ENCODE assay signal across 12 cellular contexts in genomic region chr9:133737071-133737773, GRCh38. TPM values are rescaled to one million over a fixed set of nuclear protein-coding genes. Genes with fewer than 3 reads are reported as not detected.
DNase-seq lines count a peak whose midpoint lies in the region; ATAC-seq and TF ChIP-seq lines count a peak whose summit lies in the region.
"Had no signal": no experiment of that assay in that cellular context is flagged by ENCODE, and none has a peak within 500 bp of the region (broad histone marks: within the 10 kb centered on the region; RNA-seq: fewer than 3 reads in every experiment).

No MANE protein-coding gene starts in this region.

- H3K36me3 Mint-ChIP-seq in brain (no peaks in the 10 kb centered on the region), naive B cell (no peaks in the 10 kb centered on the region)
- H3K36me3 Mint-ChIP-seq in CD8-positive, alpha-beta memory T cell: no peaks in the 10 kb centered on the region
- H3K36me3 Mint-ChIP-seq: CD8-positive, alpha-beta T cell had no signal

- no peaks in the 10 kb centered on the region for H4K20me1 ChIP-seq in MM.1S (ENCODE audit: insufficient read depth, low read length)

- H3K27me3 Mint-ChIP-seq in brain: peaks cover 11% of the 10 kb centered on the region
- H3K27me3 Mint-ChIP-seq in naive B cell: peaks cover 0 to 29% (median 10%) of the 10 kb centered on the region in 3 donors
- peaks cover 0 to 2% of the 10 kb centered on the region in 2 donors for H3K27me3 Mint-ChIP-seq in CD8-positive, alpha-beta memory T cell

- POLR2A ChIA-PET in CD8-positive, alpha-beta memory T cell (lab: Charles Lee): no interaction called here

- H3K4me3 Mint-ChIP-seq in brain: peak overlapping the region in 3 of 5 experiments; percentile 42 to 74 (median 74)
- H3K4me3 Mint-ChIP-seq in naive B cell: peak overlapping the region in 5 of 8 donors; percentile 6 to 76 (median 64)
- H3K4me3 Mint-ChIP-seq in CD8-positive, alpha-beta memory T cell: peak overlapping the region in 3 of 7 donors; percentile 23 to 58 (median 41)
- H3K4me3 Mint-ChIP-seq: activated T-helper 1 cell treated with anti-CD3 and anti-CD28 coated beads, Interleukin-12 subunit alpha, Interleukin-12 subunit beta, Interleukin-2, Interleukin-4 antibody, amounts not matched to agents 30 ng/mL and 10 ng/mL and 1 ng/mL, durations not matched to agents 14 hours and 24 hours and 36 hours had no signal

- no peak overlapping the region for H3K4me2 ChIP-seq in MM.1S (ENCODE audit: low read depth, low read length)

- no peak for ATAC-seq in Right ventricle myocardium inferior
- no peak for ATAC-seq in naive B cell (ENCODE audit: low read depth in 2 of 2)

- intact Hi-C loops in left ventricle myocardium inferior (cut with micrococcal nuclease): no loop called here
- intact Hi-C loops in Right ventricle myocardium inferior (cut with DNase I): no loop called here

- H3F3A ChIP-seq in MM.1S (ENCODE audit: insufficient read depth, low read length): no peaks in the 10 kb centered on the region

- no peak for TF ChIP-seq CTCF in left ventricle myocardium inferior (IDR thresholded peaks at IDR 0.05; ENCODE audit: borderline replicate concordance)
- no peak for TF ChIP-seq CTCF in brain (conservative IDR thresholded peaks at IDR 0.05)
- TF ChIP-seq CTCF in GM13976 (IDR thresholded peaks at IDR 0.05; ENCODE audit: borderline replicate concordance, control extremely low read depth, extremely low read depth, insufficient read depth, missing control alignments): no peak
- no peak for TF ChIP-seq CTCF in MM.1S (IDR thresholded peaks at IDR 0.05; ENCODE audit: low read length)

- H2AFZ ChIP-seq in MM.1S (ENCODE audit: low read length): no peak overlapping the region

- DNase-seq in left ventricle myocardium inferior: no peak
- no peak for DNase-seq in Right ventricle myocardium inferior (ENCODE audit: missing footprints)
- DNase-seq in naive B cell: no peak
- no peak for DNase-seq in GM13976 (ENCODE audit: low spot score)
- DNase-seq in CD8-positive, alpha-beta memory T cell: no peak
- no peak for DNase-seq in cerebellum (ENCODE audit: low spot score)
- DNase-seq in MM.1S: no peak
- DNase-seq: NCI-H526 treated with DMSO at 0.1 percent for 48 hours had no signal

- H3K27ac Mint-ChIP-seq in brain: peak overlapping the region in 2 of 5 experiments; percentile 84 to 92
- peak overlapping the region in 1 of 6 donors; percentile 57 for H3K27ac Mint-ChIP-seq in naive B cell
- H3K27ac Mint-ChIP-seq in CD8-positive, alpha-beta memory T cell: peak overlapping the region in 1 of 8 donors; percentile 63
- H3K27ac Mint-ChIP-seq: activated T-helper 1 cell treated with anti-CD3 and anti-CD28 coated beads, Interleukin-12 subunit alpha, Interleukin-12 subunit beta, Interleukin-2, Interleukin-4 antibody, amounts not matched to agents 30 ng/mL and 10 ng/mL and 1 ng/mL, durations not matched to agents 14 hours and 24 hours and 36 hours; CD8-positive, alpha-beta T cell had no signal

- H3K9me3 ChIP-seq in left ventricle myocardium inferior (replicated peaks) (no peaks in the 10 kb centered on the region), MM.1S (replicated peaks; ENCODE audit: insufficient read depth, low read length) (no peaks in the 10 kb centered on the region)
- no peaks in the 10 kb centered on the region for H3K9me3 ChIP-seq in CD8-positive, alpha-beta memory T cell (ENCODE audit: low read length)

- H3K27ac ChIP-seq in left ventricle myocardium inferior (replicated peaks): no peak overlapping the region
- no peak overlapping the region for H3K27ac ChIP-seq in CD8-positive, alpha-beta memory T cell (ENCODE audit: low read depth, low read length)
- H3K27ac ChIP-seq in MM.1S (ENCODE audit: low read length): no peak overlapping the region
- H3K27ac ChIP-seq: GM23248 had no signal

- H3K4me3 ChIP-seq in left ventricle myocardium inferior (peak overlapping the region; percentile 60), MM.1S (ENCODE audit: low read length) (no peak overlapping the region)
- no peak overlapping the region for H3K4me3 ChIP-seq in CD8-positive, alpha-beta memory T cell (ENCODE audit: low read length)

- in situ Hi-C loops in GM13976 (cut with MboI; ENCODE audit: low sequenced_read_pairs, unreplicated experiment): loop anchor here (25.0 kb wide), 1 partner anchor 200 kb away; the partner anchor contains the start of gene ADAMTSL2

- no peaks in the 10 kb centered on the region for H3K36me3 ChIP-seq in left ventricle myocardium inferior
- H3K36me3 ChIP-seq in CD8-positive, alpha-beta memory T cell (ENCODE audit: insufficient read depth, low read length): no peaks in the 10 kb centered on the region
- no peaks in the 10 kb centered on the region for H3K36me3 ChIP-seq in MM.1S (replicated peaks; ENCODE audit: insufficient read depth, low read length)

- peaks cover 85% of the 10 kb centered on the region for H3K27me3 ChIP-seq in left ventricle myocardium inferior (ENCODE audit: low read depth)
- H3K27me3 ChIP-seq in CD8-positive, alpha-beta memory T cell (ENCODE audit: insufficient read depth, low read length, poor library complexity, severe bottlenecking): no peaks in the 10 kb centered on the region
- H3K27me3 ChIP-seq in MM.1S (replicated peaks; ENCODE audit: insufficient read depth, low read length): peaks cover 91% of the 10 kb centered on the region

- CTCF ChIA-PET in CD8-positive, alpha-beta memory T cell (lab: Charles Lee): interaction anchor here (0.7 kb wide), 1 partner anchor 90 kb away, joined by 3 read pairs; no protein-coding TSS in a partner anchor

- H3K9me2 ChIP-seq in MM.1S (replicated peaks; ENCODE audit: insufficient read depth, low read length): no peaks in the 10 kb centered on the region

- no peak overlapping the region for H3K9ac ChIP-seq in MM.1S (ENCODE audit: low read length)

- peaks cover 40% of the 10 kb centered on the region for H3K4me1 Mint-ChIP-seq in brain
- H3K4me1 Mint-ChIP-seq in naive B cell: peaks cover 19 to 44% (median 36%) of the 10 kb centered on the region in 3 donors
- peaks cover 0 to 14% (median 6%) of the 10 kb centered on the region in 3 donors for H3K4me1 Mint-ChIP-seq in CD8-positive, alpha-beta memory T cell

- H3K9me3 Mint-ChIP-seq in brain: no peaks in the 10 kb centered on the region
- H3K9me3 Mint-ChIP-seq in naive B cell: no peaks in the 10 kb centered on the region
- no peaks in the 10 kb centered on the region for H3K9me3 Mint-ChIP-seq in CD8-positive, alpha-beta memory T cell
- H3K9me3 Mint-ChIP-seq: activated T-helper 1 cell treated with anti-CD3 and anti-CD28 coated beads, Interleukin-12 subunit alpha, Interleukin-12 subunit beta, Interleukin-2, Interleukin-4 antibody, amounts not matched to agents 30 ng/mL and 10 ng/mL and 1 ng/mL, durations not matched to agents 14 hours and 24 hours and 36 hours; CD8-positive, alpha-beta T cell had no signal

- H3K4me1 ChIP-seq in left ventricle myocardium inferior (peaks cover 13% of the 10 kb centered on the region), MM.1S (ENCODE audit: low read length) (no peaks in the 10 kb centered on the region)
- H3K4me1 ChIP-seq in CD8-positive, alpha-beta memory T cell (ENCODE audit: insufficient read depth, low read length): peaks cover 15% of the 10 kb centered on the region

- no peaks in the 10 kb centered on the region for H3K79me2 ChIP-seq in MM.1S (ENCODE audit: low read length)

RNA-seq across cellular contexts. Expression of gene SARDH, which starts 0.9 kb away (rescaled TPM):
- 0.63 TPM for total RNA-seq in left ventricle myocardium inferior
- total RNA-seq in Right ventricle myocardium inferior: 0.41 TPM
- polyA plus RNA-seq in brain (ENCODE audit: insufficient read depth, low read depth, low replicate concordance): 4.7 TPM
- under 1 TPM in 1 of 6 donors, not detected in 5; 0.21 TPM for polyA plus RNA-seq in naive B cell (ENCODE audit: low read depth in 6 of 6)
- 1 to 10 TPM; 1.3 to 2.0 TPM for total RNA-seq in CD8-positive, alpha-beta memory T cell
- polyA plus RNA-seq in CD8-positive, alpha-beta memory T cell: 1.8 TPM
- 4.2 TPM for total RNA-seq in cerebellum
